ENCODE assay signal across 9 cellular contexts in the genomic region with DNA sequence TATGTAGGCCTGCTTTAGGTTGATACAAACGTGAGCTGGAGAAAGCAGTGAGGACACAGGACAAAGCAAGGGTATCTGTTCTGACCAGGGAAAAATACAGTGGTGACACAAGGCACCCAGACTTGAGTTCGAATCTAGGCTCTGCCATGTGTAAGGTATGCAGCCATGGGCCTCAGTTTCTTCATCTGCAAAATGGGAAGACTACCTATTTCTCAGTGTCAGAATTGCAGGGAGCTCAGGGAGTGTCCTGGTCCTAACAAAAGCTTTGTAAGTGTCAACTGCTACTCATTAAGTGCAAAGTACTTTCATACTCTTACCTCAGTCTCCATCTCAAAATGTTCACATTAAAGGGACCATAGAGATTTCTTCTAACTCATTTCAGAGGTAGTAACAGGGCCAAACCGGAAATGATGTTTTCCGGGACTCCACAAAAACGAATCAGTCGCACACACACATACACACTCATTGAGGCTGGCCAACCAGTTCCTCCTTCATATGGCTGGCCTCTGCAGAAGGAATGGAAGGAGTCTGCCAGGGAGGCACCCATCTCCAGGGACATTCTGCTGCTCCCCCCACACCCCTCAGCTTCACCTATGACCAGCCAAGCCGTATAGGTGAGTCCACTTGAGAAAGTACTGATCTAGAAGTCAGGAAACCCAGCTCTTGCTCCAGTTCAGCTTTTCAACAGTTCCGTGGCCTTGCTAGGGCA. TPM values are rescaled to one million over a fixed set of nuclear protein-coding genes. Genes with fewer than 3 reads are reported as not detected.
DNase-seq lines count a peak whose midpoint lies in the region; ATAC-seq and TF ChIP-seq lines count a peak whose summit lies in the region.
"Had no signal": no experiment of that assay in that cellular context is flagged by ENCODE, and none has a peak within 500 bp of the region (broad histone marks: within the 10 kb centered on the region; RNA-seq: fewer than 3 reads in every experiment).

No MANE protein-coding gene starts in this region.

- no peak for TF ChIP-seq EP300 in stomach (IDR thresholded peaks at IDR 0.05)

- ATAC-seq in activated CD4-positive, alpha-beta T cell treated with anti-CD3 and anti-CD28 coated beads for 36 hours = peak; percentile 67
- ATAC-seq in T-helper 17 cell = peak; percentile 27
- no peak for ATAC-seq in HG02798 (IDR thresholded peaks at IDR 0.05; ENCODE audit: poor library complexity, unreplicated experiment)

- 30 to 46% (median 41%) methylated on average over 8 of the region's 8 CpGs for WGBS in stomach, 5 donors

- H3K4me3 ChIP-seq in fibroblast of pulmonary artery (replicated peaks; ENCODE audit: low read depth, low read length) = no peak overlapping the region
- H3K4me3 ChIP-seq in stomach = peak overlapping the region in 1 of 4 donors; percentile 80

- no peaks in the 10 kb centered on the region for H3K27me3 ChIP-seq in stomach

- POLR2A ChIA-PET in activated CD4-positive, alpha-beta T cell treated with anti-CD3 and anti-CD28 coated beads for 36 hours (lab: Charles Lee) = interaction anchor here (1.0 to 1.4 kb wide), 3 partner anchors 9 to 72 kb away, joined by 3 read pairs; partner anchors contain the start of gene CYP27B1

- no peak for TF ChIP-seq POLR2A in stomach (IDR thresholded peaks at IDR 0.05)

- DNase-seq in activated CD4-positive, alpha-beta T cell treated with anti-CD3 and anti-CD28 coated beads for 36 hours = peak; percentile 69
- no peak for DNase-seq in activated CD4-positive, alpha-beta T cell treated with anti-CD3 and anti-CD28 coated beads, Interleukin-2, amount 50 U/mL, for 4 hours
- DNase-seq in T-helper 17 cell (no peak), fibroblast of pulmonary artery (ENCODE audit: low read depth) (peak; percentile 67), stomach (no peak), LoVo (ENCODE audit: low spot score) (no peak), kidney glomerular epithelial cell (lab: John Stamatoyannopoulos, UW) (no peak)
- DNase-seq: NCI-H524 treated with DMSO at 0.1 percent for 48 hours had no signal

- H3K9me3 Mint-ChIP-seq in activated CD4-positive, alpha-beta T cell treated with anti-CD3 and anti-CD28 coated beads for 36 hours (ENCODE audit: low read depth) = no peaks in the 10 kb centered on the region

- H3K27ac Mint-ChIP-seq in activated CD4-positive, alpha-beta T cell treated with anti-CD3 and anti-CD28 coated beads for 36 hours = peak overlapping the region; percentile 86
- H3K27ac Mint-ChIP-seq in T-helper 17 cell = peak overlapping the region; percentile 98

- peaks cover 99 to 100% (median 100%) of the 10 kb centered on the region in 4 donors for H3K4me1 ChIP-seq in stomach

- TF ChIP-seq CTCF in fibroblast of pulmonary artery (IDR thresholded peaks at IDR 0.05; ENCODE audit: low read length, missing control alignments) (no peak), stomach (IDR thresholded peaks at IDR 0.05) (no peak)

- H3K36me3 Mint-ChIP-seq in activated CD4-positive, alpha-beta T cell treated with anti-CD3 and anti-CD28 coated beads for 36 hours (ENCODE audit: low read depth) = peaks cover 2% of the 10 kb centered on the region
- no peaks in the 10 kb centered on the region for H3K36me3 Mint-ChIP-seq in T-helper 17 cell (ENCODE audit: low read depth)

- H3K9me3 ChIP-seq in T-helper 17 cell (ENCODE audit: control insufficient read depth, low read length, poor library complexity, severe bottlenecking) (no peaks in the 10 kb centered on the region), stomach (no peaks in the 10 kb centered on the region)

- CTCF ChIA-PET in activated CD4-positive, alpha-beta T cell treated with anti-CD3 and anti-CD28 coated beads for 36 hours (lab: Charles Lee) = interaction anchor here (0.9 to 4.8 kb wide), 4 partner anchors 57 to 71 kb away, joined by 3 to 57 read pairs (median 17); no protein-coding TSS in a partner anchor

- H3K27ac ChIP-seq in stomach = peak overlapping the region in 4 of 5 donors; percentile 65 to 100 (median 98)

- H3K4me1 Mint-ChIP-seq in activated CD4-positive, alpha-beta T cell treated with anti-CD3 and anti-CD28 coated beads for 36 hours = peaks cover 94% of the 10 kb centered on the region
- peaks cover 87% of the 10 kb centered on the region for H3K4me1 Mint-ChIP-seq in T-helper 17 cell

- intact Hi-C loops in activated CD4-positive, alpha-beta T cell treated with anti-CD3 and anti-CD28 coated beads for 36 hours (cut with DNase I, micrococcal nuclease) = no loop called here
- intact Hi-C loops in stomach (cut with DNase I; ENCODE audit: low total_unique reads) = no loop called here

- no peaks in the 10 kb centered on the region for H3K27me3 Mint-ChIP-seq in activated CD4-positive, alpha-beta T cell treated with anti-CD3 and anti-CD28 coated beads for 36 hours
- no peaks in the 10 kb centered on the region for H3K27me3 Mint-ChIP-seq in T-helper 17 cell

- peaks cover 0 to 3% (median 0%) of the 10 kb centered on the region in 4 donors for H3K36me3 ChIP-seq in stomach

- peak overlapping the region; percentile 46 for H3K4me3 Mint-ChIP-seq in activated CD4-positive, alpha-beta T cell treated with anti-CD3 and anti-CD28 coated beads for 36 hours
- H3K4me3 Mint-ChIP-seq in T-helper 17 cell = peak overlapping the region; percentile 79

RNA-seq across cellular contexts. Expression of gene CTDSP2, which starts 7.8 kb away (rescaled TPM):
- total RNA-seq in activated CD4-positive, alpha-beta T cell treated with anti-CD3 and anti-CD28 coated beads for 36 hours = 10 to 100 TPM; 80.9 to 85.4 TPM
- 100 to 1,000 TPM; 114 to 132 TPM for total RNA-seq in T-helper 17 cell
- total RNA-seq in stomach = 100 to 1,000 TPM in 2 of 5 donors, 10 to 100 TPM in 3; 64.6 to 152 (median 82.4) TPM
- polyA plus RNA-seq in stomach = 10 to 100 TPM; 28.4 to 67.4 (median 65.4) TPM

RNA-seq across cellular contexts. Expression of gene AVIL, which starts 20.2 kb away (rescaled TPM):
- under 1 TPM; 0.53 to 0.75 TPM for total RNA-seq in activated CD4-positive, alpha-beta T cell treated with anti-CD3 and anti-CD28 coated beads for 36 hours
- total RNA-seq in T-helper 17 cell = 1 to 10 TPM; 1.3 to 1.4 TPM
- 1 to 10 TPM in 4 of 5 donors, under 1 TPM in 1; 0.45 to 5.8 (median 4.1) TPM for total RNA-seq in stomach
- 1 to 10 TPM; 1.5 to 5.9 (median 2.3) TPM for polyA plus RNA-seq in stomach

RNA-seq across cellular contexts. Expression of gene TSFM, which starts 56.2 kb away (rescaled TPM):
- 10 to 100 TPM; 30.7 to 56.9 TPM for total RNA-seq in activated CD4-positive, alpha-beta T cell treated with anti-CD3 and anti-CD28 coated beads for 36 hours
- 10 to 100 TPM; 12.5 to 17.9 TPM for total RNA-seq in T-helper 17 cell
- total RNA-seq in stomach = 10 to 100 TPM in 2 of 5 donors, 1 to 10 TPM in 3; 2.3 to 13.8 (median 8.0) TPM
- 10 to 100 TPM; 32.0 to 39.3 (median 37.0) TPM for polyA plus RNA-seq in stomach

Comparison
In these comparisons a context has a peak if more than half of its experiments do, and no peak if none do; other contexts are left out.
1. DNase-seq: peak in activated CD4-positive, alpha-beta T cell treated with anti-CD3 and anti-CD28 coated beads for 36 hours (single experiment) and fibroblast of pulmonary artery (single experiment); none in activated CD4-positive, alpha-beta T cell treated with anti-CD3 and anti-CD28 coated beads, Interleukin-2, amount 50 U/mL, for 4 hours (0 of 2), T-helper 17 cell (0 of 3), stomach (single experiment), LoVo (single experiment) and kidney glomerular epithelial cell (single experiment).